In the genomic region with DNA sequence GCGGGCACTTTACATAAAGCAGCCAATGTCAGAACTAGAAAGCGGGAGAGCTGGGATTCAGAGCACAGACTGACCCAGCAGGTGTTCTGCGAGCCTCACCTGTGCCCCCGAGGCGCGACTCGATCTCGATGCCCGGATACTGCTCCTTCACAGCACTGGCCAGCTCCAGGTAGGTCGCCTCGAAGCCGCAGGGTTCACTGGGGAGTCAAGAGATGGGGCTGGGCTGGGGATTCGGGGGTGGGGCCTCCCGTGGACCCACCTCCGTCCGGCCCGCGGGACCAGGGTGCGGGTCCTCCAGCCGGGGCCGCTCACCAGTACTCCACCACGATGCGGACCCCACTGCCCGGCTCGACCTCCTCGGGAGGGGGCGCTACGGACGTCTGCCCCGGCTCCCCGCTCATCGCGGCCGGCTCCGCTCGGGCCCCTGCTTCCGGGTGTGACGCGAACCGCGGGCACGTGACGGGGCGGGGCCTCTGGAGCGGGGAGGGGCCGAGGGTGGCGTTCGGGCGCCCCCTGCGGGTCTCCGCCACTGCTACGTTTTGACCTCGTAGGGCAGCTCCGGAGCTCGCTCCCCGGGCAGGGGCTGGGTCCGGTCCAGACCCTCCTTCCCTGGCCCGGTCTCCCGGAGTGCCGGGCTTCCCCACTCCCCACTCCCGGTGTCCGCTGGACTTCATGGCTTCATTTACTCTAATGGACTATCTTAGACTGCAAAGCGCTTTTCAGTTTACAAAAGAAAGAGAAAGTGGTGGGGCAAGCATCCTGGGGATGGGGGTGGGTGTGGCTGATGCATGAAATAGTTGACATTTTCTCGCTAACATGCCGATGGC, we compare ENCODE assay signal across 8 cellular contexts. TPM values are rescaled to one million over a fixed set of nuclear protein-coding genes. Genes with fewer than 3 reads are reported as not detected.
DNase-seq lines count a peak whose midpoint lies in the region; ATAC-seq and TF ChIP-seq lines count a peak whose summit lies in the region.

A gene with protein sequence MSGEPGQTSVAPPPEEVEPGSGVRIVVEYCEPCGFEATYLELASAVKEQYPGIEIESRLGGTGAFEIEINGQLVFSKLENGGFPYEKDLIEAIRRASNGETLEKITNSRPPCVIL (minus strand): TSS at position 438 of the 827 bp plus-strand sequence. CDS start 37 bp downstream, at position 401.

- POLR2A ChIA-PET in AG04449 (lab: Yijun Ruan, JAX) = interaction anchor here (0.6 to 2.4 kb wide), 5 partner anchors 8 to 551 kb away, joined by 3 to 13 read pairs (median 4); partner anchors contain the start of genes ERBB2 and PGAP3
- POLR2A ChIA-PET in activated B cell treated with CpG ODN at 0.5 μM for 24 hours (lab: Charles Lee) = interaction anchor here (0.5 to 3.1 kb wide), 41 partner anchors 9 to 531 kb away, joined by 3 to 39 read pairs (median 5); partner anchors contain the start of genes IKZF3, PGAP3, PNMT and PSMD3

- intact Hi-C loops in activated B cell treated with CpG ODN at 0.5 μM for 24 hours (cut with micrococcal nuclease) = loop anchor here (1.0 to 5.0 kb wide), 9 partner anchors 24 to 250 kb away; partner anchors contain the start of genes IKZF3, PNMT, PSMD3 and STARD3

- CTCF ChIA-PET in AG04449 (lab: Yijun Ruan, JAX) (interaction anchor here (0.6 to 7.0 kb wide), 29 partner anchors 9 to 1936 kb away, joined by 3 to 51 read pairs (median 5); partner anchors contain the start of genes ERBB2 and PSMD3), activated B cell treated with CpG ODN at 0.5 μM for 24 hours (lab: Charles Lee) (interaction anchor here (0.6 to 3.6 kb wide), 20 partner anchors 8 to 250 kb away, joined by 3 to 29 read pairs (median 5); partner anchors contain the start of genes IKZF3, PGAP3, PNMT and PSMD3)

- ATAC-seq in GM18867 (IDR thresholded peaks at IDR 0.05; ENCODE audit: unreplicated experiment) (peak; percentile 90), HG03103 (IDR thresholded peaks at IDR 0.05; ENCODE audit: low read depth, unreplicated experiment) (peak; percentile 85), activated B cell treated with CpG ODN at 0.5 μM for 24 hours (ENCODE audit: low read depth) (peak; percentile 91)

- H3K4me3 Mint-ChIP-seq in activated B cell treated with CpG ODN at 0.5 μM for 24 hours = peak within 1 kb of the TSS; percentile 88

- H3K4me3 ChIP-seq in AG04449 (ENCODE audit: low read depth, low read length) (peak within 1 kb of the TSS; percentile 76), cardiac fibroblast (replicated peaks in 1 of 2; ENCODE audit: low read depth in 2 of 2, low read length in 2 of 2) (peak within 1 kb of the TSS; percentile 73 to 82)

- H3K4me1 Mint-ChIP-seq in activated B cell treated with CpG ODN at 0.5 μM for 24 hours = peaks cover 21% of the 10 kb centered on the region

- TF ChIP-seq CTCF in AG04449 (IDR thresholded peaks at IDR 0.05; ENCODE audit: insufficient read depth, low read length, missing control alignments) (peak; percentile 84), activated B cell treated with CpG ODN at 0.5 μM for 24 hours (IDR thresholded peaks at IDR 0.05) (peak; percentile 64), cardiac fibroblast (IDR thresholded peaks at IDR 0.05; ENCODE audit: low read depth, low read length) (peak; percentile 69)

- no peaks in the 10 kb centered on the region for H3K9me3 Mint-ChIP-seq in activated B cell treated with CpG ODN at 0.5 μM for 24 hours

- H3K36me3 Mint-ChIP-seq in activated B cell treated with CpG ODN at 0.5 μM for 24 hours (ENCODE audit: low read depth) = peaks cover 29% of the 10 kb centered on the region

- DNase-seq in AG04449 (ENCODE audit: low read depth, low spot score) = no peak
- DNase-seq in NCI-H2227 (lab: John Stamatoyannopoulos, UW; ENCODE audit: unreplicated experiment) = peak; percentile 93
- peak; percentile 99 for DNase-seq in activated B cell treated with CpG ODN at 0.5 μM for 24 hours
- peak; percentile 83 to 87 for DNase-seq in cardiac fibroblast (ENCODE audit: low read depth in 2 of 2)
- DNase-seq in iris pigment epithelial cell (ENCODE audit: low read depth) = peak; percentile 72
- peak; percentile 96 for DNase-seq in stimulated activated CD4-positive, alpha-beta T cell treated with anti-CD3 and anti-CD28 coated beads, Interleukin-12 subunit alpha, Interleukin-12 subunit beta, amount 100 ng/mL, for 4 hours

- no peaks in the 10 kb centered on the region for H3K27me3 Mint-ChIP-seq in activated B cell treated with CpG ODN at 0.5 μM for 24 hours

- H3K27ac Mint-ChIP-seq in activated B cell treated with CpG ODN at 0.5 μM for 24 hours = peak within 1 kb of the TSS; percentile 86

RNA-seq across cellular contexts. Expression of the gene that starts here (rescaled TPM):
- 42.2 and 45.7 TPM in 2 replicates for total RNA-seq in activated B cell treated with CpG ODN at 0.5 μM for 24 hours
